28 cellular contexts compared by ENCODE assay signal in the genomic region with DNA sequence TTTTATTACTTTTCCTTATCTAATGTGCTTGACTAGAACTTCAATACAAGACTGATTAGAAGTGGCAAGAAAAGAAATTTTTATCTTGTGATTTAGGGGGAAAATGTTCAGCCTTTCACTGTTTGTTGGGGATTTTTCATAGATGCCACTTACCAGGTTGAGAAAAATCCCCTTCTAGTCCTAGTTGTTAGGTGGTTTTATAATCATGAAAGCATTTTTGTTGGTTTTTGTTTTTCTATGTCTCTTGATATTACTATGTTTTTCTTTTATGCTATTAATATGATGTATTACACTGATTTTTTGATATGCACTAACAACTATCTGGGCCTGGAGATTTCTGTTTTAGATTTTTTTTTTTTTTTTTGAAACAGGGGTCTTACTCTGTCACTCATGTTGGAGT.
"Had no signal": no experiment of that assay in that cellular context is flagged by ENCODE, and none has a peak within 500 bp of the region (broad histone marks: within the 10 kb centered on the region; RNA-seq: fewer than 3 reads in every experiment).

No MANE protein-coding gene starts in this region.

- H3K4me3 ChIP-seq: cardiac muscle cell, heart right ventricle, lower lobe of right lung, sigmoid colon, smooth muscle cell, thoracic aorta, vagina had no signal

- H3K4me1 ChIP-seq: heart right ventricle, lower lobe of right lung, sigmoid colon, vagina had no signal

- H3K27ac Mint-ChIP-seq: activated B cell treated with CpG ODN at 0.5 μM for 24 hours; activated CD4-positive, alpha-beta T cell treated with anti-CD3 and anti-CD28 coated beads for 36 hours; activated naive CD4-positive, alpha-beta T cell treated with anti-CD3 and anti-CD28 coated beads for 36 hours; activated naive CD8-positive, alpha-beta T cell treated with anti-CD3 and anti-CD28 coated beads, Interleukin-2, amount 10 ng/mL, durations not matched to agents 7 days and 5 days; activated T-cell treated with anti-CD3 and anti-CD28 coated beads, Interleukin-2, amount 50 U/mL, for 24 hours; naive thymus-derived CD4-positive, alpha-beta T cell; type B pancreatic cell had no signal

- H3K4me3 Mint-ChIP-seq: activated B cell treated with CpG ODN at 0.5 μM for 24 hours; activated CD4-positive, alpha-beta T cell treated with anti-CD3 and anti-CD28 coated beads for 36 hours; activated naive CD4-positive, alpha-beta T cell treated with anti-CD3 and anti-CD28 coated beads for 36 hours; activated naive CD8-positive, alpha-beta T cell treated with anti-CD3 and anti-CD28 coated beads, Interleukin-2, amount 10 ng/mL, durations not matched to agents 7 days and 5 days; activated T-cell treated with anti-CD3 and anti-CD28 coated beads, Interleukin-2, amount 50 U/mL, for 24 hours; naive thymus-derived CD4-positive, alpha-beta T cell; type B pancreatic cell had no signal

- H3K4me1 Mint-ChIP-seq: activated CD4-positive, alpha-beta T cell treated with anti-CD3 and anti-CD28 coated beads for 36 hours; activated naive CD8-positive, alpha-beta T cell treated with anti-CD3 and anti-CD28 coated beads, Interleukin-2, amount 10 ng/mL, durations not matched to agents 7 days and 5 days had no signal

- FAIRE-seq: kidney had no signal

- DNase-seq: activated B cell treated with CpG ODN at 0.5 μM for 24 hours; activated CD4-positive, alpha-beta T cell treated with anti-CD3 and anti-CD28 coated beads for 36 hours; activated CD4-positive, alpha-beta T cell treated with anti-CD3 and anti-CD28 coated beads, Interleukin-2, amount 50 U/mL, for 4 hours; activated CD8-positive, alpha-beta memory T cell treated with anti-CD3 and anti-CD28 coated beads for 24 hours; activated CD8-positive, alpha-beta memory T cell treated with anti-CD3 and anti-CD28 coated beads, Interleukin-2, amount 50 U/mL, for 4 hours; activated effector memory CD4-positive, alpha-beta T cell treated with Interleukin-2 at 50 U/mL for 16 hours; activated naive CD4-positive, alpha-beta T cell treated with anti-CD3 and anti-CD28 coated beads for 36 hours; activated naive CD8-positive, alpha-beta T cell treated with anti-CD3 and anti-CD28 coated beads, Interleukin-2, amount 10 ng/mL, durations not matched to agents 7 days and 5 days; activated T-cell treated with anti-CD3 and anti-CD28 coated beads, Interleukin-2, amount 50 U/mL, for 24 hours; cortex of kidney; heart right ventricle; kidney; lower lobe of right lung; naive thymus-derived CD4-positive, alpha-beta T cell; retina; sigmoid colon; stimulated activated CD4-positive, alpha-beta T cell treated with anti-CD3 and anti-CD28 coated beads, Interleukin-15, amount 100 ng/mL, for 24 hours; stimulated activated CD8-positive, alpha-beta memory T cell treated with anti-CD3 and anti-CD28 coated beads, Interleukin-4, amount 100 ng/mL, for 48 hours; stimulated activated naive CD4-positive, alpha-beta T cell treated with Interleukin-2 at 50 U/mL for 16 hours; T1000 had no signal

- ATAC-seq: activated CD4-positive, alpha-beta T cell treated with anti-CD3 and anti-CD28 coated beads for 36 hours; heart right ventricle; left lobe of liver; lower lobe of right lung; naive thymus-derived CD4-positive, alpha-beta T cell had no signal

- H3K27me3 Mint-ChIP-seq: activated B cell treated with CpG ODN at 0.5 μM for 24 hours; activated CD4-positive, alpha-beta T cell treated with anti-CD3 and anti-CD28 coated beads for 36 hours; activated naive CD8-positive, alpha-beta T cell treated with anti-CD3 and anti-CD28 coated beads, Interleukin-2, amount 10 ng/mL, durations not matched to agents 7 days and 5 days; activated T-cell treated with anti-CD3 and anti-CD28 coated beads, Interleukin-2, amount 50 U/mL, for 24 hours; naive thymus-derived CD4-positive, alpha-beta T cell; progenitor cell of endocrine pancreas; type B pancreatic cell had no signal

- H3K27me3 ChIP-seq: cardiac muscle cell, heart right ventricle, sigmoid colon, vagina had no signal

- H3K36me3 ChIP-seq: cardiac muscle cell, thoracic aorta had no signal

- H3K27ac ChIP-seq: cardiac muscle cell, epithelial cell of prostate, heart right ventricle, lower lobe of right lung, sigmoid colon, thoracic aorta, vagina had no signal
